In genomic region chr6:95784869-95785268, GRCh38 we compare ENCODE assay signal across 19 cellular contexts.
DNase-seq lines count a peak whose midpoint lies in the region; ATAC-seq and TF ChIP-seq lines count a peak whose summit lies in the region.
"Had no signal": no experiment of that assay in that cellular context is flagged by ENCODE, and none has a peak within 500 bp of the region (broad histone marks: within the 10 kb centered on the region; RNA-seq: fewer than 3 reads in every experiment).

No MANE protein-coding gene starts in this region.

- peak; percentile 43 for ATAC-seq in GM18499 (IDR thresholded peaks at IDR 0.05; ENCODE audit: insufficient read depth, unreplicated experiment)
- ATAC-seq in GM19455 (IDR thresholded peaks at IDR 0.05; ENCODE audit: unreplicated experiment) = peak; percentile 68
- ATAC-seq in HG02798 (IDR thresholded peaks at IDR 0.05; ENCODE audit: poor library complexity, unreplicated experiment) = peak; percentile 81
- ATAC-seq in HG03439 (IDR thresholded peaks at IDR 0.05; ENCODE audit: unreplicated experiment) = peak; percentile 81
- no peak for ATAC-seq in T-cell (replicated peaks in 1 of 4)
- ATAC-seq in GM21447 (IDR thresholded peaks at IDR 0.05; ENCODE audit: unreplicated experiment) = no peak
- ATAC-seq: A549; activated CD4-positive, alpha-beta T cell treated with anti-CD3 and anti-CD28 coated beads for 36 hours; HCT116 had no signal

- DNase-seq in T-cell (no peak), dorsolateral prefrontal cortex (no peak), ecto neural progenitor cell (ENCODE audit: low spot score) (no peak)
- DNase-seq: activated CD4-positive, alpha-beta T cell treated with anti-CD3 and anti-CD28 coated beads for 36 hours; cortex of kidney; Karpas-422; NCI-H1092; NCI-H524 had no signal

- POLR2A ChIA-PET in T-cell (lab: Charles Lee) = no interaction called here

- H3K27me3 Mint-ChIP-seq in T-cell = no peaks in the 10 kb centered on the region
- H3K27me3 Mint-ChIP-seq: activated CD4-positive, alpha-beta T cell treated with anti-CD3 and anti-CD28 coated beads for 36 hours had no signal

- no peaks in the 10 kb centered on the region for H3K36me3 Mint-ChIP-seq in T-cell

- H3K4me3 Mint-ChIP-seq in T-cell = no peak overlapping the region
- H3K4me3 Mint-ChIP-seq: activated CD4-positive, alpha-beta T cell treated with anti-CD3 and anti-CD28 coated beads for 36 hours had no signal

- H3K4me1 Mint-ChIP-seq in T-cell = no peaks in the 10 kb centered on the region
- H3K4me1 Mint-ChIP-seq: activated CD4-positive, alpha-beta T cell treated with anti-CD3 and anti-CD28 coated beads for 36 hours had no signal

- H3K4me3 ChIP-seq in dorsolateral prefrontal cortex = no peak overlapping the region
- H3K4me3 ChIP-seq: A549, BLaER1, hepatocyte, lung had no signal

- H3K27me3 ChIP-seq in dorsolateral prefrontal cortex = no peaks in the 10 kb centered on the region
- H3K27me3 ChIP-seq: BLaER1, hepatocyte had no signal

- peaks cover 0 to 3% (median 0%) of the 10 kb centered on the region in 3 donors for H3K9me3 Mint-ChIP-seq in T-cell
- H3K9me3 Mint-ChIP-seq: activated T-helper 2 cell treated with anti-CD3 and anti-CD28 coated beads, Interferon-gamma antibody, Interleukin-2, Interleukin-4, amounts not matched to agents 10 μg/mL and 5 μg/mL and 100 μg/mL, durations not matched to agents 14 hours and 24 hours and 36 hours had no signal

- CTCF ChIA-PET in T-cell (lab: Charles Lee) = no interaction called here

- intact Hi-C loops in dorsolateral prefrontal cortex (cut with DNase I) = no loop called here

- no peak overlapping the region for H3K27ac ChIP-seq in dorsolateral prefrontal cortex
- H3K27ac ChIP-seq: A549, BLaER1, hepatocyte had no signal

- TF ChIP-seq CTCF in dorsolateral prefrontal cortex (IDR thresholded peaks at IDR 0.05 in 54 of 56, conservative IDR thresholded peaks at IDR 0.05 in 2 of 56; ENCODE audit: low read depth in 1 of 56, partially characterized antibody in 56 of 56) = no peak

- no peak overlapping the region for H3K27ac Mint-ChIP-seq in T-cell
- H3K27ac Mint-ChIP-seq: activated CD4-positive, alpha-beta T cell treated with anti-CD3 and anti-CD28 coated beads for 36 hours; activated T-helper 2 cell treated with anti-CD3 and anti-CD28 coated beads, Interferon-gamma antibody, Interleukin-2, Interleukin-4, amounts not matched to agents 10 μg/mL and 5 μg/mL and 100 μg/mL, durations not matched to agents 14 hours and 24 hours and 36 hours had no signal

Comparison
In these comparisons a context has a peak if more than half of its experiments do, and no peak if none do; other contexts are left out.
1. ATAC-seq: peak in GM18499 (single experiment), GM19455 (single experiment), HG02798 (single experiment) and HG03439 (single experiment); none in T-cell (0 of 4) and GM21447 (single experiment).